ENCODE assay signal across 8 cellular contexts in the genomic region with DNA sequence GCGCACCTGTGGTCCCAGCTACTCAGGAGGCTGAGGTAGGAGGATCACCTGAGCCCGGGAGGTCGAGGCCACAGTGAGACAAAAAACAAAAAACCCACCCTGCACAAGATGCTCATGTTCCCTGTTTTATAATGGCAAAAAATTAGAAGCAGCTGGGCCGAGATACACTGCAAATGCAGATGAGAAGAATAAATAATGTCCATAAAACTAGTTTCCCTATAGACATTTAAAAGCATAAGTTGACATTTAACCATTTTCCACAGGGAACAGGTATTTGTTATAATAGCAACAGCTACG. TPM values are rescaled to one million over a fixed set of nuclear protein-coding genes. Genes with fewer than 3 reads are reported as not detected.
DNase-seq lines count a peak whose midpoint lies in the region; ATAC-seq and TF ChIP-seq lines count a peak whose summit lies in the region.

No MANE protein-coding gene starts in this region.

- TF ChIP-seq CTCF in dorsolateral prefrontal cortex (IDR thresholded peaks at IDR 0.05 in 54 of 56, conservative IDR thresholded peaks at IDR 0.05 in 2 of 56; ENCODE audit: low read depth in 1 of 56, partially characterized antibody in 56 of 56) (no peak), neural crest cell (conservative IDR thresholded peaks at IDR 0.05) (no peak), GM20000 (IDR thresholded peaks at IDR 0.05; ENCODE audit: extremely low read depth, missing control alignments) (no peak)

- H4K20me1 ChIP-seq in BLaER1 treated with 17β-estradiol and CSF1 and Interleukin-3, amounts not matched to agents 10 nM and 100 nM, result peaks cover 7 to 42% (median 29%) of the 10 kb centered on the region in 11 experiments; a peak in 19 of 22 replicates
- peaks cover 11% of the 10 kb centered on the region; the same call in 1 of the 2 replicates for H4K20me1 ChIP-seq in Karpas-422 (ENCODE audit: insufficient read depth, low read depth, low read length)

- no peaks in the 10 kb centered on the region for H3K36me3 Mint-ChIP-seq in neural crest cell (ENCODE audit: low read depth)

- H2AFZ ChIP-seq in Karpas-422 (ENCODE audit: low read length), result 0 out of 2 replicates have a peak overlapping the region, but pooled peaks have one; percentile 38

- peaks cover 27% of the 10 kb centered on the region for H3K4me1 Mint-ChIP-seq in neural crest cell

- peaks cover 55% of the 10 kb centered on the region for H3K79me2 ChIP-seq in Karpas-422 (ENCODE audit: low read length)

- H3K36me3 ChIP-seq in BLaER1 treated with 17β-estradiol and CSF1 and Interleukin-3, amounts not matched to agents 10 nM and 100 nM, result peaks cover 0 to 8% (median 3%) of the 10 kb centered on the region in 11 experiments; a peak in 5 of 22 replicates
- peaks cover 14% of the 10 kb centered on the region; the same call in 1 of the 2 replicates for H3K36me3 ChIP-seq in Karpas-422 (ENCODE audit: insufficient read depth, low read length)

- H3K4me3 Mint-ChIP-seq in neural crest cell, result peak overlapping the region; percentile 90

- ATAC-seq in GM21786 (IDR thresholded peaks at IDR 0.05; ENCODE audit: unreplicated experiment) (no peak), GM18858 (IDR thresholded peaks at IDR 0.05; ENCODE audit: unreplicated experiment) (no peak)

- no peaks in the 10 kb centered on the region for H3K9me3 Mint-ChIP-seq in neural crest cell

- peaks cover 0 to 6% (median 2%) of the 10 kb centered on the region in 11 experiments; a peak in 7 of 22 replicates for H3K9me3 ChIP-seq in BLaER1 treated with 17β-estradiol and CSF1 and Interleukin-3, amounts not matched to agents 10 nM and 100 nM (replicated peaks in 1 of 11)
- no peaks in the 10 kb centered on the region for H3K9me3 ChIP-seq in Karpas-422 (ENCODE audit: low read length)

- H3K27ac ChIP-seq in BLaER1 treated with 17β-estradiol and CSF1 and Interleukin-3, amounts not matched to agents 10 nM and 100 nM, result peak overlapping the region; percentile 52 to 87 (median 79); a peak in 21 of 22 replicates
- peak overlapping the region; percentile 87 for H3K27ac ChIP-seq in Karpas-422 (ENCODE audit: low read length)
- peak overlapping the region; percentile 49 to 97 (median 89) for H3K27ac ChIP-seq in dorsolateral prefrontal cortex

- H3K9me2 ChIP-seq in Karpas-422 (replicated peaks; ENCODE audit: insufficient read depth, low read length), result no peaks in the 10 kb centered on the region

- H3K9ac ChIP-seq in BLaER1 treated with 17β-estradiol and CSF1 and Interleukin-3, amounts not matched to agents 10 nM and 100 nM, result peak overlapping the region; percentile 74 to 92 (median 85)
- H3K9ac ChIP-seq in Karpas-422 (ENCODE audit: low read length), result peak overlapping the region; percentile 89

- no peak overlapping the region for H3K27ac Mint-ChIP-seq in neural crest cell (ENCODE audit: unreplicated experiment)

- peak overlapping the region; percentile 62 to 99 (median 90) for H3K4me3 ChIP-seq in BLaER1 treated with 17β-estradiol and CSF1 and Interleukin-3, amounts not matched to agents 10 nM and 100 nM
- H3K4me3 ChIP-seq in Karpas-422 (ENCODE audit: low read length), result peak overlapping the region; percentile 85
- peak overlapping the region; percentile 56 to 99 (median 90) for H3K4me3 ChIP-seq in dorsolateral prefrontal cortex

- peak overlapping the region; percentile 77 to 99 (median 90) for H3K4me2 ChIP-seq in BLaER1 treated with 17β-estradiol and CSF1 and Interleukin-3, amounts not matched to agents 10 nM and 100 nM
- H3K4me2 ChIP-seq in Karpas-422 (ENCODE audit: low read depth, low read length, poor library complexity, severe bottlenecking), result peak overlapping the region; percentile 77

- no peaks in the 10 kb centered on the region for H3K27me3 ChIP-seq in BLaER1 treated with 17β-estradiol and CSF1 and Interleukin-3, amounts not matched to agents 10 nM and 100 nM
- H3K27me3 ChIP-seq in Karpas-422 (ENCODE audit: low read length), result no peaks in the 10 kb centered on the region
- H3K27me3 ChIP-seq in dorsolateral prefrontal cortex, result no peaks in the 10 kb centered on the region

- H3K4me1 ChIP-seq in BLaER1 treated with 17β-estradiol and CSF1 and Interleukin-3, amounts not matched to agents 10 nM and 100 nM, result peaks cover 25 to 42% (median 28%) of the 10 kb centered on the region in 10 experiments
- H3K4me1 ChIP-seq in Karpas-422 (ENCODE audit: low read length), result peaks cover 33% of the 10 kb centered on the region

- intact Hi-C loops in dorsolateral prefrontal cortex (cut with DNase I), result loop anchor here (1.0 to 5.0 kb wide), 5 partner anchors 36 to 94 kb away; partner anchors contain the start of genes ELP6 (in 1 of the 2) and PTPN23 (in 1 of the 2)

- no peaks in the 10 kb centered on the region for H3K27me3 Mint-ChIP-seq in neural crest cell (ENCODE audit: low read depth)

- peak; percentile 46 for DNase-seq in Karpas-422
- DNase-seq in dorsolateral prefrontal cortex, result no peak
- DNase-seq in neural crest cell (ENCODE audit: low read depth, low spot score), result no peak
- no peak for DNase-seq in DMS53 treated with DMSO at 0.1 percent for 48 hours (lab: John Stamatoyannopoulos, UW; ENCODE audit: unreplicated experiment)
- DNase-seq in GM20000 (ENCODE audit: low spot score), result no peak

RNA-seq across cellular contexts. Expression of gene SCAP, which starts 0.5 kb away (rescaled TPM):
- total RNA-seq in Karpas-422 (2014; rRNA removed; shearing (Covaris generic); ENCODE audit: low replicate concordance), result 109 and 139 TPM in 2 replicates
- total RNA-seq in dorsolateral prefrontal cortex (100 to 1,000 TPM in 28 of 120 experiments, 10 to 100 TPM in 92; 68.4 to 123 (median 92.0) TPM), neural crest cell (90.2 and 103 TPM in 2 replicates)

RNA-seq across cellular contexts. Expression of gene ELP6, which starts 37.2 kb away (rescaled TPM):
- 60.4 and 61.7 TPM in 2 replicates for total RNA-seq in Karpas-422 (2014; rRNA removed; shearing (Covaris generic); ENCODE audit: low replicate concordance)
- total RNA-seq in dorsolateral prefrontal cortex, result 10 to 100 TPM; 22.2 to 44.0 (median 33.7) TPM
- 60.4 and 61.0 TPM in 2 replicates for total RNA-seq in neural crest cell
